In genomic region chr14:35333797-35334743, GRCh38 we compare ENCODE assay signal across 9 cellular contexts. TPM values are rescaled to one million over a fixed set of nuclear protein-coding genes. Genes with fewer than 3 reads are reported as not detected.
DNase-seq lines count a peak whose midpoint lies in the region; ATAC-seq, FAIRE-seq and TF ChIP-seq lines count a peak whose summit lies in the region.
"Had no signal": no experiment of that assay in that cellular context is flagged by ENCODE, and none has a peak within 500 bp of the region (broad histone marks: within the 10 kb centered on the region; RNA-seq: fewer than 3 reads in every experiment).

No MANE protein-coding gene starts in this region.

- H3K27ac ChIP-seq in BLaER1 treated with 17β-estradiol and CSF1 and Interleukin-3, amounts not matched to agents 10 nM and 100 nM = peak overlapping the region; percentile 0 to 58 (median 42); a peak in 16 of 22 replicates
- H3K27ac ChIP-seq in OCI-LY1 (ENCODE audit: low read depth, low read length, poor library complexity, severe bottlenecking) (no peak overlapping the region), K562 (ENCODE audit: extremely low read depth, low read depth, low read length) (no peak overlapping the region), osteoblast (ENCODE audit: low read depth, low read length) (no peak overlapping the region), SJCRH30 (no peak overlapping the region)

- H3K9me1 ChIP-seq in K562 (ENCODE audit: control insufficient read depth, insufficient read depth, low read length) = peaks cover 4% of the 10 kb centered on the region

- whole genome bisulfite sequencing in K562 (ENCODE audit: insufficient coverage, low coverage, missing lambda C conversion rate) = 72% methylated on average over 9 of the region's 15 CpGs

- H2AFZ ChIP-seq in OCI-LY1 (ENCODE audit: low read length) (no peak overlapping the region), K562 (ENCODE audit: low read depth, low read length) (peak overlapping the region; percentile 81), osteoblast (ENCODE audit: low read length) (peak overlapping the region; percentile 1)

- BruUV-seq in K562 (replicated peaks; lab: Mats Ljungman, UMichigan) = no TSS peak

- H3K4me1 ChIP-seq in BLaER1 treated with 17β-estradiol and CSF1 and Interleukin-3, amounts not matched to agents 10 nM and 100 nM = peaks cover 59 to 86% (median 66%) of the 10 kb centered on the region in 10 experiments
- peaks cover 9% of the 10 kb centered on the region for H3K4me1 ChIP-seq in OCI-LY1 (ENCODE audit: insufficient read depth, low read length, severe bottlenecking)
- H3K4me1 ChIP-seq in K562 (replicated peaks in 1 of 2; ENCODE audit: control insufficient read depth in 2 of 2, insufficient read depth in 2 of 2, low read length in 2 of 2) = peaks cover 43 to 51% of the 10 kb centered on the region in 2 experiments
- peaks cover 24% of the 10 kb centered on the region for H3K4me1 ChIP-seq in osteoblast (ENCODE audit: insufficient read depth, low read length)
- H3K4me1 ChIP-seq in SJCRH30 = peaks cover 4% of the 10 kb centered on the region; the same call in 1 of the 2 replicates

- H3K9ac ChIP-seq in BLaER1 treated with 17β-estradiol and CSF1 and Interleukin-3, amounts not matched to agents 10 nM and 100 nM = peak overlapping the region in 10 of 11 experiments; percentile 7 to 60 (median 26); a peak in 11 of 22 replicates
- H3K9ac ChIP-seq in OCI-LY1 (ENCODE audit: low read length) (no peak overlapping the region), K562 (ENCODE audit: insufficient read depth in 1 of 2, low read depth in 2 of 2, low read length in 2 of 2) (peak overlapping the region in 1 of 2 experiments; percentile 61; a peak in 1 of 4 replicates)

- no peaks in the 10 kb centered on the region for H3K27me3 ChIP-seq in BLaER1 treated with 17β-estradiol and CSF1 and Interleukin-3, amounts not matched to agents 10 nM and 100 nM
- no peaks in the 10 kb centered on the region for H3K27me3 ChIP-seq in OCI-LY1 (ENCODE audit: insufficient read depth, low read length)
- H3K27me3 ChIP-seq in K562 (ENCODE audit: control insufficient read depth in 2 of 2, insufficient read depth in 2 of 2, low read length in 2 of 2) = no peaks in the 10 kb centered on the region
- H3K27me3 ChIP-seq in osteoblast (ENCODE audit: insufficient read depth, low read length) = no peaks in the 10 kb centered on the region
- H3K27me3 ChIP-seq in SJCRH30 = no peaks in the 10 kb centered on the region

- peak overlapping the region; percentile 59 to 89 (median 75) for H3K4me2 ChIP-seq in BLaER1 treated with 17β-estradiol and CSF1 and Interleukin-3, amounts not matched to agents 10 nM and 100 nM
- H3K4me2 ChIP-seq in OCI-LY1 (ENCODE audit: low read length) (no peak overlapping the region), K562 (ENCODE audit: insufficient read depth, low read length) (no peak overlapping the region), osteoblast (ENCODE audit: insufficient read depth, low read length) (no peak overlapping the region)

- H4K20me1 ChIP-seq in BLaER1 treated with 17β-estradiol and CSF1 and Interleukin-3, amounts not matched to agents 10 nM and 100 nM = no peaks in the 10 kb centered on the region
- H4K20me1 ChIP-seq in OCI-LY1 (ENCODE audit: insufficient read depth, low read length) = no peaks in the 10 kb centered on the region
- no peaks in the 10 kb centered on the region for H4K20me1 ChIP-seq in K562 (replicated peaks; ENCODE audit: control insufficient read depth, insufficient read depth, low read length)
- no peaks in the 10 kb centered on the region for H4K20me1 ChIP-seq in osteoblast (ENCODE audit: insufficient read depth, low read length)

- ATAC-seq in K562 = peak; percentile 40
- ATAC-seq in HG03342 (IDR thresholded peaks at IDR 0.05; ENCODE audit: unreplicated experiment) = no peak
- ATAC-seq in HG03097 (IDR thresholded peaks at IDR 0.05; ENCODE audit: low FRiP score, unreplicated experiment) = no peak
- no peak for ATAC-seq in GM21723 (IDR thresholded peaks at IDR 0.05; ENCODE audit: unreplicated experiment)

- H3K79me2 ChIP-seq in OCI-LY1 (ENCODE audit: insufficient read depth, low read length) (no peaks in the 10 kb centered on the region), K562 (ENCODE audit: control insufficient read depth, insufficient read depth, low read length) (no peaks in the 10 kb centered on the region), osteoblast (ENCODE audit: insufficient read depth, low read length) (no peaks in the 10 kb centered on the region)

- CTCF ChIA-PET in K562 (lab: Yijun Ruan, JAX; ENCODE audit: low intra/inter-chr PET ratio) = no interaction called here

- peak in 1 of 2 experiments; percentile 55; a peak in 3 of 4 replicates for TF ChIP-seq RAD21 in K562 (CRISPR knock-in tag; conservative IDR thresholded peaks at IDR 0.05 in 1 of 2, IDR thresholded peaks at IDR 0.05 in 1 of 2)

- peak in 1 of 4 experiments; percentile 48 for DNase-seq in K562 (ENCODE audit: extremely low read depth in 1 of 4, low spot score in 3 of 4)
- no peak for DNase-seq in osteoblast (ENCODE audit: insufficient read length, low spot score, missing footprints)
- no peak for DNase-seq in SJCRH30
- DNase-seq: DMS53 had no signal

- no peak for TF ChIP-seq EP300 in K562 (IDR thresholded peaks at IDR 0.05; ENCODE audit: low read length)

- H3K9me3 ChIP-seq in BLaER1 treated with 17β-estradiol and CSF1 and Interleukin-3, amounts not matched to agents 10 nM and 100 nM (replicated peaks in 1 of 11) = no peaks in the 10 kb centered on the region
- H3K9me3 ChIP-seq in OCI-LY1 (ENCODE audit: low read length) (no peaks in the 10 kb centered on the region), K562 (replicated peaks; ENCODE audit: control insufficient read depth, insufficient read depth, low read depth, low read length) (no peaks in the 10 kb centered on the region), osteoblast (ENCODE audit: low read depth, low read length) (no peaks in the 10 kb centered on the region), SJCRH30 (replicated peaks) (no peaks in the 10 kb centered on the region)

- FAIRE-seq in K562 (lab: Jason Lieb, UNC) = no peak

- TF ChIP-seq CTCF in OCI-LY1 (IDR thresholded peaks at IDR 0.05; ENCODE audit: low read length) (peak; percentile 20; the same call in 1 of the 2 replicates), K562 (IDR thresholded peaks at IDR 0.05 in 2 of 3, conservative IDR thresholded peaks at IDR 0.05 in 1 of 3; ENCODE audit: insufficient read depth in 2 of 3, low read depth in 1 of 3, low read length in 3 of 3) (peak; percentile 39 to 55 (median 42); a peak in 4 of 6 replicates), osteoblast (IDR thresholded peaks at IDR 0.05; ENCODE audit: extremely low read depth, low read depth, low read length) (no peak)

- H3K4me3 ChIP-seq in BLaER1 treated with 17β-estradiol and CSF1 and Interleukin-3, amounts not matched to agents 10 nM and 100 nM = no peak overlapping the region
- H3K4me3 ChIP-seq in OCI-LY1 (ENCODE audit: low read depth, low read length, poor library complexity, severe bottlenecking) (no peak overlapping the region), K562 (no peak overlapping the region), osteoblast (ENCODE audit: insufficient read depth, low read length) (no peak overlapping the region), SJCRH30 (no peak overlapping the region)

- TF ChIP-seq POLR2A in K562 (conservative IDR thresholded peaks at IDR 0.05) = no peak

- no peaks in the 10 kb centered on the region for H3K9me2 ChIP-seq in OCI-LY1 (ENCODE audit: low read depth, low read length)

- intact Hi-C loops in K562 (cut with micrococcal nuclease) = loop anchor here (5.0 kb wide), 2 partner anchors 33 to 68 kb away; partner anchors contain the start of gene NFKBIA

- H3F3A ChIP-seq in OCI-LY1 (ENCODE audit: insufficient read depth, low read length) = no peaks in the 10 kb centered on the region

- in situ Hi-C loops in K562 (cut with MboI) = no loop called here

- POLR2A ChIA-PET in K562 (lab: Yijun Ruan, JAX) = interaction anchor here (0.7 to 1.6 kb wide), 3 partner anchors 15 to 70 kb away, joined by 4 to 6 read pairs (median 5); no protein-coding TSS in a partner anchor

- H3K36me3 ChIP-seq in BLaER1 treated with 17β-estradiol and CSF1 and Interleukin-3, amounts not matched to agents 10 nM and 100 nM = no peaks in the 10 kb centered on the region
- H3K36me3 ChIP-seq in OCI-LY1 (ENCODE audit: insufficient read depth, low read length) = no peaks in the 10 kb centered on the region
- H3K36me3 ChIP-seq in K562 (ENCODE audit: control insufficient read depth, insufficient read depth, low read length) = no peaks in the 10 kb centered on the region
- H3K36me3 ChIP-seq in osteoblast (ENCODE audit: insufficient read depth, low read length) = no peaks in the 10 kb centered on the region
- H3K36me3 ChIP-seq in SJCRH30 = no peaks in the 10 kb centered on the region

TF ChIP-seq in K562, 482 proteins besides CTCF, POLR2A, EP300 and RAD21 (continues in another document):
- TF ChIP-seq ZNF217 (CRISPR knock-in tag; IDR thresholded peaks at IDR 0.05) = no peak
- TF ChIP-seq NFIX (CRISPR knock-in tag; IDR thresholded peaks at IDR 0.05; ENCODE audit: low read depth) = no peak

RNA-seq across cellular contexts. Expression of gene PSMA6, which starts 41.9 kb away (rescaled TPM):
- 38.7 and 60.7 TPM in 2 replicates for total RNA-seq in K562 (2011; cell fraction: chromatin; rRNA removed; ENCODE audit: low replicate concordance)
- 47.8 and 50.5 TPM in 2 replicates for total RNA-seq in K562 (2011; cell fraction: nucleolus; rRNA removed)
- total RNA-seq in K562 (2011; cell fraction: nucleoplasm; rRNA removed) = 58.6 and 80.4 TPM in 2 replicates
- total RNA-seq in K562 (2014; rRNA removed) (164 and 210 TPM in 2 replicates), K562 (2014; rRNA removed; fragmentation: Illumina TruSeq; extraction: Trizol) (234 and 271 TPM in 2 replicates), K562 (2015; rRNA removed; fragmentation: Illumina TruSeq; extraction: Trizol) (279 and 288 TPM in 2 replicates), K562 (2021) (258 and 274 TPM in 2 replicates), osteoblast (155 and 170 TPM in 2 replicates)
- polyA plus RNA-seq in K562 (2011; rRNA removed) (318 and 452 TPM in 2 replicates), K562 (2014; fragmentation: Illumina TruSeq; extraction: Trizol) (292 and 301 TPM in 2 replicates), K562 (2014; fragmentation: Nextera tagmentation; extraction: Ambion mirVana) (100 to 1,000 TPM; 922 to 952 TPM), K562 (2014; rRNA removed) (274 and 283 TPM in 2 replicates)
- polyA plus RNA-seq in K562 (2011; cell fraction: cytosol; rRNA removed) = 167 and 229 TPM in 2 replicates
- 54.4 and 95.7 TPM in 2 replicates for polyA plus RNA-seq in K562 (2011; cell fraction: nucleus; rRNA removed)
- polyA plus RNA-seq in K562 (2012) = 203 and 288 TPM in 2 replicates
- polyA minus RNA-seq in K562 (2011; rRNA and poly(A)+ RNA removed) = 166 and 169 TPM in 2 replicates
- 78.1 and 98.1 TPM in 2 replicates for polyA minus RNA-seq in K562 (2011; cell fraction: cytosol; rRNA and poly(A)+ RNA removed)
- polyA minus RNA-seq in K562 (2011; cell fraction: nucleus; rRNA and poly(A)+ RNA removed) = 17.6 and 42.8 TPM in 2 replicates
- total RNA-seq in SJCRH30 (2014; rRNA removed; shearing (Covaris generic)) = 211 and 212 TPM in 2 replicates

Comparison
In these comparisons a context has a peak if more than half of its experiments do, and no peak if none do; other contexts are left out.
1. H3K27ac ChIP-seq: peak in BLaER1 treated with 17β-estradiol and CSF1 and Interleukin-3, amounts not matched to agents 10 nM and 100 nM (11 of 11); none in OCI-LY1 (single experiment), K562 (single experiment), osteoblast (single experiment) and SJCRH30 (single experiment).
2. H3K4me2 ChIP-seq: peak in BLaER1 treated with 17β-estradiol and CSF1 and Interleukin-3, amounts not matched to agents 10 nM and 100 nM (11 of 11); none in OCI-LY1 (single experiment), K562 (single experiment) and osteoblast (single experiment).